Comparison of ENCODE assay signal across 1 cellular context in the genomic region with DNA sequence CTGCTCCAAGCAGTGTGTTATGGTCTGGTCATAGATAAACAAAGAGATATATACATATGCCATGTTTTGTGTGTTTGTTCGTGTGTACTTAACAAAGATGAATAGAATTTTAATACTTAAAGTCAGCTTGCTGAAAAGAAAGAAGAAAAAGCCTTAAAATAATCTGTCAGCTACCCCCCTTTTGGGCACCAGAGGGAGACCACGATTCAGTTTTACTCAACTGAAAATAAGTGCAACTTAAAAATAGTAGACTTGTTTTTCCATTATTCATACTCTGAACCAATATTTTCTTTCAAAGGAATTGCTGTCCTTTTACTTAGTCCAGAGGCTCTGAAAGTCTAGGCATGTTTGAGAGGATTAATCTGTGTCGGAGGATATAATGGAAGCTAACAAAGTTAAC.
TF ChIP-seq lines count a peak whose summit lies in the region.

No MANE protein-coding gene starts in this region.

TF ChIP-seq in GM23338, 12 proteins besides CTCF, POLR2A, EP300 and RAD21 (continued from another document):
- TF ChIP-seq, protein P1, sequence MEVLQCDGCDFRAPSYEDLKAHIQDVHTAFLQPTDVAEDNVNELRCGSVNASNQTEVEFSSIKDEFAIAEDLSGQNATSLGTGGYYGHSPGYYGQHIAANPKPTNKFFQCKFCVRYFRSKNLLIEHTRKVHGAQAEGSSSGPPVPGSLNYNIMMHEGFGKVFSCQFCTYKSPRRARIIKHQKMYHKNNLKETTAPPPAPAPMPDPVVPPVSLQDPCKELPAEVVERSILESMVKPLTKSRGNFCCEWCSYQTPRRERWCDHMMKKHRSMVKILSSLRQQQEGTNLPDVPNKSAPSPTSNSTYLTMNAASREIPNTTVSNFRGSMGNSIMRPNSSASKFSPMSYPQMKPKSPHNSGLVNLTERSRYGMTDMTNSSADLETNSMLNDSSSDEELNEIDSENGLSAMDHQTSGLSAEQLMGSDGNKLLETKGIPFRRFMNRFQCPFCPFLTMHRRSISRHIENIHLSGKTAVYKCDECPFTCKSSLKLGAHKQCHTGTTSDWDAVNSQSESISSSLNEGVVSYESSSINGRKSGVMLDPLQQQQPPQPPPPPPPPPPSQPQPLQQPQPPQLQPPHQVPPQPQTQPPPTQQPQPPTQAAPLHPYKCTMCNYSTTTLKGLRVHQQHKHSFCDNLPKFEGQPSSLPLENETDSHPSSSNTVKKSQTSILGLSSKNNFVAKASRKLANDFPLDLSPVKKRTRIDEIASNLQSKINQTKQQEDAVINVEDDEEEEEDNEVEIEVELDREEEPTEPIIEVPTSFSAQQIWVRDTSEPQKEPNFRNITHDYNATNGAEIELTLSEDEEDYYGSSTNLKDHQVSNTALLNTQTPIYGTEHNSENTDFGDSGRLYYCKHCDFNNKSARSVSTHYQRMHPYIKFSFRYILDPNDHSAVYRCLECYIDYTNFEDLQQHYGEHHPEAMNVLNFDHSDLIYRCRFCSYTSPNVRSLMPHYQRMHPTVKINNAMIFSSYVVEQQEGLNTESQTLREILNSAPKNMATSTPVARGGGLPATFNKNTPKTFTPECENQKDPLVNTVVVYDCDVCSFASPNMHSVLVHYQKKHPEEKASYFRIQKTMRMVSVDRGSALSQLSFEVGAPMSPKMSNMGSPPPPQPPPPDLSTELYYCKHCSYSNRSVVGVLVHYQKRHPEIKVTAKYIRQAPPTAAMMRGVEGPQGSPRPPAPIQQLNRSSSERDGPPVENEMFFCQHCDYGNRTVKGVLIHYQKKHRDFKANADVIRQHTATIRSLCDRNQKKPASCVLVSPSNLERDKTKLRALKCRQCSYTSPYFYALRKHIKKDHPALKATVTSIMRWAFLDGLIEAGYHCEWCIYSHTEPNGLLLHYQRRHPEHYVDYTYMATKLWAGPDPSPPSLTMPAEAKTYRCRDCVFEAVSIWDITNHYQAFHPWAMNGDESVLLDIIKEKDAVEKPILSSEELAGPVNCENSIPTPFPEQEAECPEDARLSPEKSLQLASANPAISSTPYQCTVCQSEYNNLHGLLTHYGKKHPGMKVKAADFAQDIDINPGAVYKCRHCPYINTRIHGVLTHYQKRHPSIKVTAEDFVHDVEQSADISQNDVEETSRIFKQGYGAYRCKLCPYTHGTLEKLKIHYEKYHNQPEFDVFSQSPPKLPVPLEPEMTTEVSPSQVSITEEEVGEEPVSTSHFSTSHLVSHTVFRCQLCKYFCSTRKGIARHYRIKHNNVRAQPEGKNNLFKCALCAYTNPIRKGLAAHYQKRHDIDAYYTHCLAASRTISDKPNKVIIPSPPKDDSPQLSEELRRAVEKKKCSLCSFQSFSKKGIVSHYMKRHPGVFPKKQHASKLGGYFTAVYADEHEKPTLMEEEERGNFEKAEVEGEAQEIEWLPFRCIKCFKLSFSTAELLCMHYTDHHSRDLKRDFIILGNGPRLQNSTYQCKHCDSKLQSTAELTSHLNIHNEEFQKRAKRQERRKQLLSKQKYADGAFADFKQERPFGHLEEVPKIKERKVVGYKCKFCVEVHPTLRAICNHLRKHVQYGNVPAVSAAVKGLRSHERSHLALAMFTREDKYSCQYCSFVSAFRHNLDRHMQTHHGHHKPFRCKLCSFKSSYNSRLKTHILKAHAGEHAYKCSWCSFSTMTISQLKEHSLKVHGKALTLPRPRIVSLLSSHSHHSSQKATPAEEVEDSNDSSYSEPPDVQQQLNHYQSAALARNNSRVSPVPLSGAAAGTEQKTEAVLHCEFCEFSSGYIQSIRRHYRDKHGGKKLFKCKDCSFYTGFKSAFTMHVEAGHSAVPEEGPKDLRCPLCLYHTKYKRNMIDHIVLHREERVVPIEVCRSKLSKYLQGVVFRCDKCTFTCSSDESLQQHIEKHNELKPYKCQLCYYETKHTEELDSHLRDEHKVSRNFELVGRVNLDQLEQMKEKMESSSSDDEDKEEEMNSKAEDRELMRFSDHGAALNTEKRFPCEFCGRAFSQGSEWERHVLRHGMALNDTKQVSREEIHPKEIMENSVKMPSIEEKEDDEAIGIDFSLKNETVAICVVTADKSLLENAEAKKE (CRISPR knock-in tag; IDR thresholded peaks at IDR 0.05) = no peak
- TF ChIP-seq CREB1 (CRISPR knock-in tag; IDR thresholded peaks at IDR 0.05; ENCODE audit: low read depth) (no peak), STAT1 (IDR thresholded peaks at IDR 0.05; ENCODE audit: unreplicated experiment) (no peak), JUNB (IDR thresholded peaks at IDR 0.05; ENCODE audit: unreplicated experiment) (no peak), EZH2 (IDR thresholded peaks at IDR 0.05; ENCODE audit: low read depth, unreplicated experiment) (no peak), EZH2phosphoT487 (IDR thresholded peaks at IDR 0.05; ENCODE audit: unreplicated experiment) (no peak), NANOG (IDR thresholded peaks at IDR 0.05; ENCODE audit: borderline replicate concordance) (no peak), ZNF331 (CRISPR knock-in tag; IDR thresholded peaks at IDR 0.05; ENCODE audit: low read depth) (no peak), ZNF114 (CRISPR knock-in tag; IDR thresholded peaks at IDR 0.05) (no peak)
- TF ChIP-seq, protein P2, sequence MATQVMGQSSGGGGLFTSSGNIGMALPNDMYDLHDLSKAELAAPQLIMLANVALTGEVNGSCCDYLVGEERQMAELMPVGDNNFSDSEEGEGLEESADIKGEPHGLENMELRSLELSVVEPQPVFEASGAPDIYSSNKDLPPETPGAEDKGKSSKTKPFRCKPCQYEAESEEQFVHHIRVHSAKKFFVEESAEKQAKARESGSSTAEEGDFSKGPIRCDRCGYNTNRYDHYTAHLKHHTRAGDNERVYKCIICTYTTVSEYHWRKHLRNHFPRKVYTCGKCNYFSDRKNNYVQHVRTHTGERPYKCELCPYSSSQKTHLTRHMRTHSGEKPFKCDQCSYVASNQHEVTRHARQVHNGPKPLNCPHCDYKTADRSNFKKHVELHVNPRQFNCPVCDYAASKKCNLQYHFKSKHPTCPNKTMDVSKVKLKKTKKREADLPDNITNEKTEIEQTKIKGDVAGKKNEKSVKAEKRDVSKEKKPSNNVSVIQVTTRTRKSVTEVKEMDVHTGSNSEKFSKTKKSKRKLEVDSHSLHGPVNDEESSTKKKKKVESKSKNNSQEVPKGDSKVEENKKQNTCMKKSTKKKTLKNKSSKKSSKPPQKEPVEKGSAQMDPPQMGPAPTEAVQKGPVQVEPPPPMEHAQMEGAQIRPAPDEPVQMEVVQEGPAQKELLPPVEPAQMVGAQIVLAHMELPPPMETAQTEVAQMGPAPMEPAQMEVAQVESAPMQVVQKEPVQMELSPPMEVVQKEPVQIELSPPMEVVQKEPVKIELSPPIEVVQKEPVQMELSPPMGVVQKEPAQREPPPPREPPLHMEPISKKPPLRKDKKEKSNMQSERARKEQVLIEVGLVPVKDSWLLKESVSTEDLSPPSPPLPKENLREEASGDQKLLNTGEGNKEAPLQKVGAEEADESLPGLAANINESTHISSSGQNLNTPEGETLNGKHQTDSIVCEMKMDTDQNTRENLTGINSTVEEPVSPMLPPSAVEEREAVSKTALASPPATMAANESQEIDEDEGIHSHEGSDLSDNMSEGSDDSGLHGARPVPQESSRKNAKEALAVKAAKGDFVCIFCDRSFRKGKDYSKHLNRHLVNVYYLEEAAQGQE (IDR thresholded peaks at IDR 0.05; ENCODE audit: unreplicated experiment) = no peak
- TF ChIP-seq, protein P3, sequence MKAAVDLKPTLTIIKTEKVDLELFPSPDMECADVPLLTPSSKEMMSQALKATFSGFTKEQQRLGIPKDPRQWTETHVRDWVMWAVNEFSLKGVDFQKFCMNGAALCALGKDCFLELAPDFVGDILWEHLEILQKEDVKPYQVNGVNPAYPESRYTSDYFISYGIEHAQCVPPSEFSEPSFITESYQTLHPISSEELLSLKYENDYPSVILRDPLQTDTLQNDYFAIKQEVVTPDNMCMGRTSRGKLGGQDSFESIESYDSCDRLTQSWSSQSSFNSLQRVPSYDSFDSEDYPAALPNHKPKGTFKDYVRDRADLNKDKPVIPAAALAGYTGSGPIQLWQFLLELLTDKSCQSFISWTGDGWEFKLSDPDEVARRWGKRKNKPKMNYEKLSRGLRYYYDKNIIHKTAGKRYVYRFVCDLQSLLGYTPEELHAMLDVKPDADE (IDR thresholded peaks at IDR 0.05) = no peak
